In the genomic region with DNA sequence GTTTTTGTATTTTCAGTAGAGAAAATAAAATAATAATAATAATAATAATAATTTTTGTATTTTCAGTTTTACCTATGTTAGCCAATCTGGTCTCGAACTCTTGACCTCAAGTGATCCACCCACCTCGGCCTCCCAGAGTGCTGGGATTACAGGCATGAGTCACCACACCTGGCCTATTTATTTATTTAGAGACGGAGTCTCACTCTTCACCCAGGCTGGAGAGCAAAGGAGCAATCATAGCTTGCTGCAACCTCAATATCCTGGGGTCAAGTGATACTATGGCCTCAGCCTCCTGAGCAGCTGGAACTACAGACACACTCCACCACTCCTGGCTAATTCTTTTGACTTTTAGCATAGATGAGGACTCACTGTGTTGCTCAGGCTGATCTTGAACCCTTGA, we compare ENCODE assay signal across 15 cellular contexts.
DNase-seq lines count a peak whose midpoint lies in the region; ATAC-seq and TF ChIP-seq lines count a peak whose summit lies in the region.
"Had no signal": no experiment of that assay in that cellular context is flagged by ENCODE, and none has a peak within 500 bp of the region (broad histone marks: within the 10 kb centered on the region; RNA-seq: fewer than 3 reads in every experiment).

No MANE protein-coding gene starts in this region.

- no peak for TF ChIP-seq CTCF in mucosa of descending colon (IDR thresholded peaks at IDR 0.05)

- ATAC-seq in esophagus mucosa: peak; percentile 23
- ATAC-seq in mucosa of descending colon: peak; percentile 50
- no peak for ATAC-seq in HG03095 (IDR thresholded peaks at IDR 0.05; ENCODE audit: unreplicated experiment)
- ATAC-seq in HG03045 (IDR thresholded peaks at IDR 0.05; ENCODE audit: unreplicated experiment): no peak
- no peak for ATAC-seq in HG02938 (IDR thresholded peaks at IDR 0.05; ENCODE audit: unreplicated experiment)

- H3K4me1 ChIP-seq in mucosa of descending colon (ENCODE audit: low read depth): no peaks in the 10 kb centered on the region
- H3K4me1 ChIP-seq: BE2C had no signal

- H3K4me3 ChIP-seq in mucosa of descending colon: no peak overlapping the region
- H3K4me3 ChIP-seq: PC-9 had no signal

- no peaks in the 10 kb centered on the region for H3K9me3 ChIP-seq in mucosa of descending colon
- H3K9me3 ChIP-seq: BE2C had no signal

- DNase-seq in NCI-H2196 (lab: John Stamatoyannopoulos, UW; ENCODE audit: unreplicated experiment) (peak; percentile 6), NCI-H2196 treated with DMSO at 0.1 percent for 48 hours (lab: John Stamatoyannopoulos, UW; ENCODE audit: unreplicated experiment) (no peak), NCI-H510A treated with DMSO at 0.1 percent for 48 hours (lab: John Stamatoyannopoulos, UW) (peak; percentile 76), mucosa of descending colon (no peak)
- DNase-seq: 8988T, BE2C, DMS 273 treated with DMSO at 0.1 percent for 48 hours, NCI-H1930, NCI-H2171 treated with DMSO at 0.1 percent for 48 hours, NCI-H526 had no signal

- intact Hi-C loops in mucosa of descending colon (cut with DNase I, micrococcal nuclease): loop anchor here (2.0 to 10.0 kb wide), 2 partner anchors 163 to 165 kb away; a partner anchor contains a TSS

- H3K36me3 ChIP-seq in mucosa of descending colon (ENCODE audit: low read depth): no peaks in the 10 kb centered on the region
- H3K36me3 ChIP-seq: BE2C had no signal

Comparison
In these comparisons a context has a peak if more than half of its experiments do, and no peak if none do; other contexts are left out.
1. DNase-seq: peak in NCI-H2196 (single experiment) and NCI-H510A treated with DMSO at 0.1 percent for 48 hours (single experiment); none in NCI-H2196 treated with DMSO at 0.1 percent for 48 hours (single experiment) and mucosa of descending colon (0 of 3).
2. ATAC-seq: peak in esophagus mucosa (single experiment) and mucosa of descending colon (single experiment); none in HG03095 (single experiment), HG03045 (single experiment) and HG02938 (single experiment).